13 cellular contexts compared by ENCODE assay signal in the genomic region with DNA sequence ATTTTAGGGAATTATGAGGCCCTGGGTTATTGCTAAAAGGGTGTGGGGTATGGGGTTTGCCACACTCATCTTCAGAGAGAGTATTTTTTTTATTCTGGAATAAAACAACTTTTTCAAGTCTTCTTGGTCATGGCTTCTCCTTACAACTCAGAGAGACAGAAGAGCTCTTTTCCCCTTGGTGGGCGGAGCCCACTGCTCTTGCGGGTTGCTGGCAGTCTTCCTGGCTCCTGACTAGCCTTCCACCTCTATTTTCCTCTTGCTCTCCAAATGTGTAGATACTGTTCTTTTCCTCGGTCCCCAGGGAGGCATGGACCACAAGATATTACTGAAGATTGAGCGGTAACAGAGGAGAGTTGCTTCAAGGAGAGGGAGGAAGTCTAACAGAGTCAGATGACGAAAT.
"Had no signal": no experiment of that assay in that cellular context is flagged by ENCODE, and none has a peak within 500 bp of the region (broad histone marks: within the 10 kb centered on the region; RNA-seq: fewer than 3 reads in every experiment).

No MANE protein-coding gene starts in this region.

- H3K9me3 ChIP-seq: neutrophil, upper lobe of left lung had no signal

- H3K9me3 Mint-ChIP-seq: activated naive CD8-positive, alpha-beta T cell treated with anti-CD3 and anti-CD28 coated beads for 36 hours; T-helper 2 cell treated with Interferon-gamma antibody and Interleukin-4, amounts not matched to agents 5 μg/mL and 100 μg/mL, for 36 hours had no signal

- H3K4me3 Mint-ChIP-seq: activated naive CD8-positive, alpha-beta T cell treated with anti-CD3 and anti-CD28 coated beads for 36 hours; naive thymus-derived CD8-positive, alpha-beta T cell; T-helper 2 cell treated with Interferon-gamma antibody and Interleukin-4, amounts not matched to agents 5 μg/mL and 100 μg/mL, for 36 hours had no signal

- H3K4me1 ChIP-seq: upper lobe of left lung had no signal

- ATAC-seq: naive thymus-derived CD8-positive, alpha-beta T cell had no signal

- H3K36me3 ChIP-seq: neutrophil, upper lobe of left lung had no signal

- H3K36me3 Mint-ChIP-seq: activated naive CD8-positive, alpha-beta T cell treated with anti-CD3 and anti-CD28 coated beads for 36 hours; naive thymus-derived CD8-positive, alpha-beta T cell had no signal

- H3K27ac Mint-ChIP-seq: activated naive CD8-positive, alpha-beta T cell treated with anti-CD3 and anti-CD28 coated beads for 36 hours; naive thymus-derived CD8-positive, alpha-beta T cell; T-helper 2 cell treated with Interferon-gamma antibody and Interleukin-4, amounts not matched to agents 5 μg/mL and 100 μg/mL, for 36 hours had no signal

- H3K27ac ChIP-seq: neutrophil, upper lobe of left lung had no signal

- H3K4me3 ChIP-seq: lung, upper lobe of left lung had no signal

- H3K27me3 ChIP-seq: upper lobe of left lung had no signal

- DNase-seq: activated CD4-positive, alpha-beta T cell treated with anti-CD3 and anti-CD28 coated beads, Interleukin-2, amount 50 U/mL, for 1 hour; activated CD8-positive, alpha-beta memory T cell treated with anti-CD3 and anti-CD28 coated beads for 24 hours; activated gamma-delta T cell treated with Interleukin-2 at 50 U/mL for 16 hours; activated naive CD8-positive, alpha-beta T cell treated with anti-CD3 and anti-CD28 coated beads for 36 hours; naive thymus-derived CD8-positive, alpha-beta T cell; posterior cingulate gyrus; stimulated activated CD4-positive, alpha-beta T cell treated with anti-CD3 and anti-CD28 coated beads, Interleukin-15, amount 100 ng/mL, for 24 hours; stimulated activated CD4-positive, alpha-beta T cell treated with anti-CD3 and anti-CD28 coated beads, Interleukin-4, amount 100 ng/mL, for 1 hour; stimulated activated naive CD4-positive, alpha-beta T cell; upper lobe of left lung had no signal

- H3K4me1 Mint-ChIP-seq: activated naive CD8-positive, alpha-beta T cell treated with anti-CD3 and anti-CD28 coated beads for 36 hours had no signal
